ENCODE assay signal across 1 cellular context in genomic region chr21:27812279-27812678, GRCh38.
TF ChIP-seq lines count a peak whose summit lies in the region.

No MANE protein-coding gene starts in this region.

TF ChIP-seq in GM23338, 12 proteins besides CTCF, POLR2A, EP300 and RAD21 (continued from another document):
- TF ChIP-seq ZNF462 (CRISPR knock-in tag; IDR thresholded peaks at IDR 0.05) (no peak), POLR2AphosphoS5 (IDR thresholded peaks at IDR 0.05; ENCODE audit: low read depth) (no peak), ZNF114 (CRISPR knock-in tag; IDR thresholded peaks at IDR 0.05) (no peak)
TF ChIP-seq in GM23338: peak in this region for 0.
